ENCODE assay signal across 14 cellular contexts in genomic region chr2:240696469-240696868, GRCh38. TPM values are rescaled to one million over a fixed set of nuclear protein-coding genes. Genes with fewer than 3 reads are reported as not detected.
"Had no signal": no experiment of that assay in that cellular context is flagged by ENCODE, and none has a peak within 500 bp of the region (broad histone marks: within the 10 kb centered on the region; RNA-seq: fewer than 3 reads in every experiment).

No MANE protein-coding gene starts in this region.

RNA-seq across cellular contexts. Expression of gene AQP12A, which starts 4.8 kb away (rescaled TPM):
- total RNA-seq: stomach, subcutaneous adipose tissue, suprapubic skin, temporal lobe, testis, thoracic aorta, thyroid gland, transverse colon, upper lobe of left lung, upper lobe of right lung, ureter, urinary bladder, uterus, vagina had no signal
- polyA plus RNA-seq: stomach, urinary bladder had no signal

RNA-seq across cellular contexts. Expression of gene AQP12B, which starts 13.8 kb away (rescaled TPM):
- total RNA-seq: subcutaneous adipose tissue, suprapubic skin, temporal lobe, testis, thoracic aorta, upper lobe of left lung, upper lobe of right lung, ureter, urinary bladder, uterus, vagina had no signal
- polyA plus RNA-seq: urinary bladder had no signal
